Comparison of ENCODE assay signal across 9 cellular contexts in the genomic region with DNA sequence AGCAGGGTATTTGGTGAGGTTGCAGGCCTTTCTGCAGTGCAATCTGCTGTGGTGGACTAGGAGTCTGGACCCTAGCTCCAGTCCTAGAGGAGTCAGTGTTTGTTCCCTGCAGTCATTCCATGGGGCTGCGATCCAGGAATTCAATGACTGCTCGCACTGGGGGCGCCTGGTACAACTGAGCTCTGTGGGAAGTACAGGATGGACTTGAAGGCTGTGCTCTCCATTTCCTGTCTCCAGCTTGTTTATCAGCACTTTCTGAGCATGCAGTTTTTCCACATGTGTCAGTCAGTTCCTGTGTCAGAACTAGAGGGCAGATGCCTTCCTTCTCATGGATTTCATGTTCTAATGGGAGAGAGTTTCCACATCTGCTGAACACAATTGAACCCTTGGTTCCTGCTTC. TPM values are rescaled to one million over a fixed set of nuclear protein-coding genes. Genes with fewer than 3 reads are reported as not detected.
DNase-seq lines count a peak whose midpoint lies in the region; ATAC-seq and TF ChIP-seq lines count a peak whose summit lies in the region.
"Had no signal": no experiment of that assay in that cellular context is flagged by ENCODE, and none has a peak within 500 bp of the region (broad histone marks: within the 10 kb centered on the region; RNA-seq: fewer than 3 reads in every experiment).

No MANE protein-coding gene starts in this region.

- no peaks in the 10 kb centered on the region for H4K20me1 ChIP-seq in hepatocyte (ENCODE audit: insufficient read depth, poor library complexity, severe bottlenecking)

- H2AFZ ChIP-seq in hepatocyte = no peak overlapping the region

- peaks cover 15% of the 10 kb centered on the region for H3K4me1 ChIP-seq in hepatocyte (ENCODE audit: insufficient read depth)

- H3K9me2 ChIP-seq in hepatocyte (replicated peaks; ENCODE audit: insufficient read depth) = no peaks in the 10 kb centered on the region

- DNase-seq in GM03348 (ENCODE audit: low spot score) (peak; percentile 45), hepatocyte (ENCODE audit: low spot score) (peak; percentile 62), retinal pigment epithelial cell (ENCODE audit: low read depth) (peak; percentile 93)
- no peak for DNase-seq in activated naive CD4-positive, alpha-beta T cell (lab: John Stamatoyannopoulos, UW)
- DNase-seq: stimulated activated CD4-positive, alpha-beta T cell treated with anti-CD3 and anti-CD28 coated beads, Interleukin-4, amount 100 ng/mL, for 1 hour had no signal

- H3K36me3 ChIP-seq in hepatocyte (replicated peaks; ENCODE audit: insufficient read depth, low read depth) = no peaks in the 10 kb centered on the region

- no peak for TF ChIP-seq CTCF in hepatocyte (IDR thresholded peaks at IDR 0.05; ENCODE audit: poor library complexity)
- TF ChIP-seq CTCF in retinal pigment epithelial cell (conservative IDR thresholded peaks at IDR 0.05; ENCODE audit: low read depth, low read length) = no peak

- H3K27ac ChIP-seq in angular gyrus (ENCODE audit: low read depth, low read length) (peak overlapping the region; percentile 98), hepatocyte (peak overlapping the region; percentile 87)

- no peaks in the 10 kb centered on the region for H3K79me2 ChIP-seq in hepatocyte

- ATAC-seq in HG03432 (IDR thresholded peaks at IDR 0.05; ENCODE audit: unreplicated experiment) (no peak), GM21526 (IDR thresholded peaks at IDR 0.05; ENCODE audit: low FRiP score, unreplicated experiment) (no peak), GM19452 (IDR thresholded peaks at IDR 0.05; ENCODE audit: unreplicated experiment) (no peak)

- no peak overlapping the region for H3K4me3 ChIP-seq in hepatocyte
- no peak overlapping the region for H3K4me3 ChIP-seq in retinal pigment epithelial cell (ENCODE audit: low read length)

- no peaks in the 10 kb centered on the region for H3K9me3 ChIP-seq in hepatocyte (ENCODE audit: low read depth)

- no peak overlapping the region for H3K4me2 ChIP-seq in hepatocyte

- no peaks in the 10 kb centered on the region for H3K27me3 ChIP-seq in hepatocyte

- WGBS in hepatocyte (ENCODE audit: low lambda C conversion rate, missing lambda C conversion rate) = 62% methylated on average over 3 of the region's 3 CpGs

RNA-seq across cellular contexts. Expression of a gene that starts 46.7 kb away (rescaled TPM):
- total RNA-seq in hepatocyte = 122 and 150 TPM in 2 replicates
- 119 and 120 TPM in 2 replicates for polyA plus RNA-seq in hepatocyte

RNA-seq across cellular contexts. Expression of a gene that starts 54.3 kb away (rescaled TPM):
- 29.5 and 31.3 TPM in 2 replicates for total RNA-seq in hepatocyte
- polyA plus RNA-seq in hepatocyte = 37.8 and 38.7 TPM in 2 replicates

Comparison
In these comparisons a context has a peak if more than half of its experiments do, and no peak if none do; other contexts are left out.
1. DNase-seq: peak in GM03348 (single experiment), hepatocyte (single experiment) and retinal pigment epithelial cell (single experiment); none in activated naive CD4-positive, alpha-beta T cell (0 of 4).